In the genomic region with DNA sequence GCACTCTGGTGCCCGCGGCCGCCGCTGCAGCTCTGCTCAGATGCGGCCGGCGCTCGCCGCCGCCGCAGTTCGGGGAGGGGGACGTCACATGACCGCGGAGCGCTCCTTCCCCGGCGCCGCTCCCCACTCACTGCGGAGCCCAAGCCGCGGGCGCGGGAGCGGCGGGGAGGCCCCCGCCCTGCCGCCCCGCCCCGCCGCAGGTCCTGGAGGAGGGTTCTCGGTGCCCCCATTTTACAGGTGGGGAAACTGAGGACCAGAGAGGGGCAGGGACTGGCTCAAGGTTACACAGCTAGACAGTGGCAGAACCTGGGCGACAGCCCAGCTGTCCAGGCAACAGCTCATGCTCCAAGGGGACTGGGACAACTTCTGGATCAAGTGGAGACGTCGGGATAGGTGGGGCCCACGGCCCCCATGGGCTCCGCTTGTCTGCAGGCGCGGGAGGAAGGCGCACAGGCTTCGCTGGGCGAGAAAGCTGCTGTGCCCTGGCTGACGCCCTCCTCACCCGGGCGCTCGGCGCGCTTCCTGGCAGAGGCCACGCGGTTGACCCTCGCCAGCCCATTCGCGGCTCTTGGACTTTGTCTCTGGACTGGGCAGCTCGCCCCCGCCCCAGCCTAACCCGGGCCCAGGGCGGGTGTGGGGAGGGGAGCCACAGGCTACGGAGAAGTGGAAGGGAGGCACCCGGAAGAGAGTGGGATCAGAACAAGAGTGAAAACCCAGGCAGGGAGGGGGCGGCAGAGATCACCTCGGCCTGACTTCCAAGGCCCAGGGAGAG, we compare ENCODE assay signal across 1 cellular context.
A peak's percentile ranks its signal among the peaks of the same experiment; 100 is the strongest.
TF ChIP-seq lines count a peak whose summit lies in the region.

Gene RAP1GAP (minus strand): TSS at position 71 of the 772 bp plus-strand sequence. CDS start 49,325 bp downstream, outside the sequence.

TF ChIP-seq in HepG2, 621 proteins besides CTCF, POLR2A, EP300 and RAD21 (continued from another document and continues in another):
- peak; percentile 90; the same call in 1 of the 2 replicates for TF ChIP-seq GLI4 (CRISPR knock-in tag; IDR thresholded peaks at IDR 0.05; ENCODE audit: borderline replicate concordance)
- TF ChIP-seq STAT5B (CRISPR knock-in tag; IDR thresholded peaks at IDR 0.05), result no peak; the same call in 1 of the 2 replicates
- peak; percentile 80 for TF ChIP-seq RXRB (CRISPR knock-in tag; IDR thresholded peaks at IDR 0.05; ENCODE audit: borderline replicate concordance)
- TF ChIP-seq CBX1 (IDR thresholded peaks at IDR 0.05; ENCODE audit: low read depth), result no peak
- TF ChIP-seq NPAS2 (CRISPR knock-in tag; IDR thresholded peaks at IDR 0.05; ENCODE audit: borderline replicate concordance), result peak; percentile 36; the same call in 1 of the 2 replicates
- TF ChIP-seq ZNF615 (CRISPR knock-in tag; IDR thresholded peaks at IDR 0.05; ENCODE audit: borderline replicate concordance), result no peak
- peak; percentile 76; the same call in 1 of the 2 replicates for TF ChIP-seq ZNF232 (CRISPR knock-in tag; IDR thresholded peaks at IDR 0.05; ENCODE audit: borderline replicate concordance)
- TF ChIP-seq ZFP82 (CRISPR knock-in tag; IDR thresholded peaks at IDR 0.05; ENCODE audit: borderline replicate concordance), result peak; percentile 75
- no peak for TF ChIP-seq BRD4 (CRISPR knock-in tag; IDR thresholded peaks at IDR 0.05)
- peak; percentile 39; the same call in 1 of the 2 replicates for TF ChIP-seq KLF11 (CRISPR knock-in tag; IDR thresholded peaks at IDR 0.05)
- no peak for TF ChIP-seq ZNF530 (CRISPR knock-in tag; IDR thresholded peaks at IDR 0.05; ENCODE audit: low read depth)
- peak; percentile 43; the same call in 1 of the 2 replicates for TF ChIP-seq RFXANK (CRISPR knock-in tag; IDR thresholded peaks at IDR 0.05)
- peak; percentile 80; the same call in 1 of the 2 replicates for TF ChIP-seq ZNF543 (CRISPR knock-in tag; IDR thresholded peaks at IDR 0.05)
- TF ChIP-seq RARG (CRISPR knock-in tag; IDR thresholded peaks at IDR 0.05; ENCODE audit: low read depth), result no peak
- TF ChIP-seq KAT8 (CRISPR knock-in tag; IDR thresholded peaks at IDR 0.05), result peak; percentile 84
- TF ChIP-seq POLR2G (IDR thresholded peaks at IDR 0.05; ENCODE audit: low read depth, low read length), result peak; percentile 98
- TF ChIP-seq, protein P1, sequence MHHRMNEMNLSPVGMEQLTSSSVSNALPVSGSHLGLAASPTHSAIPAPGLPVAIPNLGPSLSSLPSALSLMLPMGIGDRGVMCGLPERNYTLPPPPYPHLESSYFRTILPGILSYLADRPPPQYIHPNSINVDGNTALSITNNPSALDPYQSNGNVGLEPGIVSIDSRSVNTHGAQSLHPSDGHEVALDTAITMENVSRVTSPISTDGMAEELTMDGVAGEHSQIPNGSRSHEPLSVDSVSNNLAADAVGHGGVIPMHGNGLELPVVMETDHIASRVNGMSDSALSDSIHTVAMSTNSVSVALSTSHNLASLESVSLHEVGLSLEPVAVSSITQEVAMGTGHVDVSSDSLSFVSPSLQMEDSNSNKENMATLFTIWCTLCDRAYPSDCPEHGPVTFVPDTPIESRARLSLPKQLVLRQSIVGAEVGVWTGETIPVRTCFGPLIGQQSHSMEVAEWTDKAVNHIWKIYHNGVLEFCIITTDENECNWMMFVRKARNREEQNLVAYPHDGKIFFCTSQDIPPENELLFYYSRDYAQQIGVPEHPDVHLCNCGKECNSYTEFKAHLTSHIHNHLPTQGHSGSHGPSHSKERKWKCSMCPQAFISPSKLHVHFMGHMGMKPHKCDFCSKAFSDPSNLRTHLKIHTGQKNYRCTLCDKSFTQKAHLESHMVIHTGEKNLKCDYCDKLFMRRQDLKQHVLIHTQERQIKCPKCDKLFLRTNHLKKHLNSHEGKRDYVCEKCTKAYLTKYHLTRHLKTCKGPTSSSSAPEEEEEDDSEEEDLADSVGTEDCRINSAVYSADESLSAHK (CRISPR knock-in tag; IDR thresholded peaks at IDR 0.05; ENCODE audit: borderline replicate concordance), result no peak
- TF ChIP-seq ZNF878 (CRISPR knock-in tag; IDR thresholded peaks at IDR 0.05), result peak; percentile 94
- no peak for TF ChIP-seq ZNF138 (CRISPR knock-in tag; IDR thresholded peaks at IDR 0.05; ENCODE audit: low read depth)
- TF ChIP-seq SRSF1 (optimal IDR thresholded peaks at IDR 0.05; ENCODE audit: low read depth, low read length), result peak; percentile 96
- TF ChIP-seq PHF8 (CRISPR knock-in tag; IDR thresholded peaks at IDR 0.05), result peak; percentile 54
- peak; percentile 44; the same call in 1 of the 2 replicates for TF ChIP-seq SIN3A (IDR thresholded peaks at IDR 0.05; ENCODE audit: borderline replicate concordance, low read depth, low read length)
- TF ChIP-seq ZNF710 (CRISPR knock-in tag; IDR thresholded peaks at IDR 0.05; ENCODE audit: borderline replicate concordance), result peak; percentile 73; the same call in 1 of the 2 replicates
- TF ChIP-seq ZNF350 (CRISPR knock-in tag; IDR thresholded peaks at IDR 0.05; ENCODE audit: borderline replicate concordance, low read depth), result peak; percentile 91; the same call in 1 of the 2 replicates
- peak; percentile 73; the same call in 1 of the 2 replicates for TF ChIP-seq ZNF230 (CRISPR knock-in tag; IDR thresholded peaks at IDR 0.05)
- TF ChIP-seq ZNF652 (CRISPR knock-in tag; IDR thresholded peaks at IDR 0.05; ENCODE audit: borderline replicate concordance, low read depth), result no peak
- TF ChIP-seq HOXD1 (CRISPR knock-in tag; IDR thresholded peaks at IDR 0.05), result no peak; the same call in 1 of the 2 replicates
- no peak for TF ChIP-seq PTBP1 (IDR thresholded peaks at IDR 0.05; ENCODE audit: low read depth, low read length, poor library complexity, severe bottlenecking)
- no peak; the same call in 1 of the 2 replicates for TF ChIP-seq ZNF121 (CRISPR knock-in tag; IDR thresholded peaks at IDR 0.05)
- TF ChIP-seq ZNF180 (CRISPR knock-in tag; IDR thresholded peaks at IDR 0.05; ENCODE audit: borderline replicate concordance, low read depth), result no peak
- TF ChIP-seq ATRX (CRISPR knock-in tag; IDR thresholded peaks at IDR 0.05; ENCODE audit: borderline replicate concordance), result no peak
- TF ChIP-seq ZBTB46 (CRISPR knock-in tag; IDR thresholded peaks at IDR 0.05; ENCODE audit: borderline replicate concordance), result no peak
- TF ChIP-seq, protein P2, sequence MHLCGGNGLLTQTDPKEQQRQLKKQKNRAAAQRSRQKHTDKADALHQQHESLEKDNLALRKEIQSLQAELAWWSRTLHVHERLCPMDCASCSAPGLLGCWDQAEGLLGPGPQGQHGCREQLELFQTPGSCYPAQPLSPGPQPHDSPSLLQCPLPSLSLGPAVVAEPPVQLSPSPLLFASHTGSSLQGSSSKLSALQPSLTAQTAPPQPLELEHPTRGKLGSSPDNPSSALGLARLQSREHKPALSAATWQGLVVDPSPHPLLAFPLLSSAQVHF (CRISPR knock-in tag; IDR thresholded peaks at IDR 0.05), result no peak
- TF ChIP-seq TCF7 (IDR thresholded peaks at IDR 0.05; ENCODE audit: low read depth), result no peak
- peak; percentile 94 for TF ChIP-seq ZNF746 (CRISPR knock-in tag; IDR thresholded peaks at IDR 0.05)
- TF ChIP-seq ZNF207 (IDR thresholded peaks at IDR 0.05; ENCODE audit: borderline replicate concordance), result no peak
- TF ChIP-seq, protein P3, sequence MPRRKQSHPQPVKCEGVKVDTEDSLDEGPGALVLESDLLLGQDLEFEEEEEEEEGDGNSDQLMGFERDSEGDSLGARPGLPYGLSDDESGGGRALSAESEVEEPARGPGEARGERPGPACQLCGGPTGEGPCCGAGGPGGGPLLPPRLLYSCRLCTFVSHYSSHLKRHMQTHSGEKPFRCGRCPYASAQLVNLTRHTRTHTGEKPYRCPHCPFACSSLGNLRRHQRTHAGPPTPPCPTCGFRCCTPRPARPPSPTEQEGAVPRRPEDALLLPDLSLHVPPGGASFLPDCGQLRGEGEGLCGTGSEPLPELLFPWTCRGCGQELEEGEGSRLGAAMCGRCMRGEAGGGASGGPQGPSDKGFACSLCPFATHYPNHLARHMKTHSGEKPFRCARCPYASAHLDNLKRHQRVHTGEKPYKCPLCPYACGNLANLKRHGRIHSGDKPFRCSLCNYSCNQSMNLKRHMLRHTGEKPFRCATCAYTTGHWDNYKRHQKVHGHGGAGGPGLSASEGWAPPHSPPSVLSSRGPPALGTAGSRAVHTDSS (CRISPR knock-in tag; conservative IDR thresholded peaks at IDR 0.05), result no peak
- TF ChIP-seq ISX (CRISPR knock-in tag; conservative IDR thresholded peaks at IDR 0.05), result no peak; the same call in none of the 2 replicates
- no peak for TF ChIP-seq DBP (CRISPR knock-in tag; IDR thresholded peaks at IDR 0.05; ENCODE audit: not compliant biosample characterization)
- TF ChIP-seq ZSCAN31 (CRISPR knock-in tag; IDR thresholded peaks at IDR 0.05; ENCODE audit: low read depth), result peak; percentile 79
- TF ChIP-seq SALL1 (CRISPR knock-in tag; IDR thresholded peaks at IDR 0.05), result peak; percentile 93
- peak; percentile 49 for TF ChIP-seq ZNF883 (CRISPR knock-in tag; IDR thresholded peaks at IDR 0.05; ENCODE audit: not compliant biosample characterization)
- TF ChIP-seq, protein P4, sequence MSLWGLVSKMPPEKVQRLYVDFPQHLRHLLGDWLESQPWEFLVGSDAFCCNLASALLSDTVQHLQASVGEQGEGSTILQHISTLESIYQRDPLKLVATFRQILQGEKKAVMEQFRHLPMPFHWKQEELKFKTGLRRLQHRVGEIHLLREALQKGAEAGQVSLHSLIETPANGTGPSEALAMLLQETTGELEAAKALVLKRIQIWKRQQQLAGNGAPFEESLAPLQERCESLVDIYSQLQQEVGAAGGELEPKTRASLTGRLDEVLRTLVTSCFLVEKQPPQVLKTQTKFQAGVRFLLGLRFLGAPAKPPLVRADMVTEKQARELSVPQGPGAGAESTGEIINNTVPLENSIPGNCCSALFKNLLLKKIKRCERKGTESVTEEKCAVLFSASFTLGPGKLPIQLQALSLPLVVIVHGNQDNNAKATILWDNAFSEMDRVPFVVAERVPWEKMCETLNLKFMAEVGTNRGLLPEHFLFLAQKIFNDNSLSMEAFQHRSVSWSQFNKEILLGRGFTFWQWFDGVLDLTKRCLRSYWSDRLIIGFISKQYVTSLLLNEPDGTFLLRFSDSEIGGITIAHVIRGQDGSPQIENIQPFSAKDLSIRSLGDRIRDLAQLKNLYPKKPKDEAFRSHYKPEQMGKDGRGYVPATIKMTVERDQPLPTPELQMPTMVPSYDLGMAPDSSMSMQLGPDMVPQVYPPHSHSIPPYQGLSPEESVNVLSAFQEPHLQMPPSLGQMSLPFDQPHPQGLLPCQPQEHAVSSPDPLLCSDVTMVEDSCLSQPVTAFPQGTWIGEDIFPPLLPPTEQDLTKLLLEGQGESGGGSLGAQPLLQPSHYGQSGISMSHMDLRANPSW (CRISPR knock-in tag; IDR thresholded peaks at IDR 0.05; ENCODE audit: borderline replicate concordance), result 0 out of 2 replicates have a peak, but pooled peaks have one; percentile 41
- 0 out of 2 replicates have a peak, but pooled peaks have one; percentile 53 for TF ChIP-seq ZNF34 (CRISPR knock-in tag; IDR thresholded peaks at IDR 0.05; ENCODE audit: borderline replicate concordance)
